In genomic region chr12:52944683-52945388, GRCh38 we compare ENCODE assay signal across 2 cellular contexts.
TF ChIP-seq lines count a peak whose summit lies in the region.

No MANE protein-coding gene starts in this region.

TF ChIP-seq in WTC11, 78 proteins besides CTCF, POLR2A, EP300 and RAD21 (continues in another document):
- no peak for TF ChIP-seq ATF2 (CRISPR knock-in tag; IDR thresholded peaks at IDR 0.05; ENCODE audit: borderline replicate concordance, low read depth)
- TF ChIP-seq ZNF425 (CRISPR knock-in tag; conservative IDR thresholded peaks at IDR 0.05): no peak
- TF ChIP-seq ATF3 (CRISPR knock-in tag; conservative IDR thresholded peaks at IDR 0.05): no peak
- TF ChIP-seq E2F1 (CRISPR knock-in tag; IDR thresholded peaks at IDR 0.05): no peak
- TF ChIP-seq, protein P1, sequence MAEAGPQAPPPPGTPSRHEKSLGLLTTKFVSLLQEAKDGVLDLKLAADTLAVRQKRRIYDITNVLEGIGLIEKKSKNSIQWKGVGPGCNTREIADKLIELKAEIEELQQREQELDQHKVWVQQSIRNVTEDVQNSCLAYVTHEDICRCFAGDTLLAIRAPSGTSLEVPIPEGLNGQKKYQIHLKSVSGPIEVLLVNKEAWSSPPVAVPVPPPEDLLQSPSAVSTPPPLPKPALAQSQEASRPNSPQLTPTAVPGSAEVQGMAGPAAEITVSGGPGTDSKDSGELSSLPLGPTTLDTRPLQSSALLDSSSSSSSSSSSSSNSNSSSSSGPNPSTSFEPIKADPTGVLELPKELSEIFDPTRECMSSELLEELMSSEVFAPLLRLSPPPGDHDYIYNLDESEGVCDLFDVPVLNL (CRISPR knock-in tag; IDR thresholded peaks at IDR 0.05; ENCODE audit: borderline replicate concordance, low read depth): no peak
- no peak for TF ChIP-seq RORB (CRISPR knock-in tag; IDR thresholded peaks at IDR 0.05)
- no peak for TF ChIP-seq ELF4 (CRISPR knock-in tag; IDR thresholded peaks at IDR 0.05; ENCODE audit: low read depth)
- no peak for TF ChIP-seq ZNF671 (CRISPR knock-in tag; IDR thresholded peaks at IDR 0.05)
- no peak for TF ChIP-seq HMGA2 (CRISPR knock-in tag; IDR thresholded peaks at IDR 0.05)
- no peak for TF ChIP-seq IRF2 (CRISPR knock-in tag; IDR thresholded peaks at IDR 0.05; ENCODE audit: borderline replicate concordance, low read depth)
- no peak for TF ChIP-seq NR3C1 (CRISPR knock-in tag; conservative IDR thresholded peaks at IDR 0.05; ENCODE audit: low read depth)
- TF ChIP-seq, protein P2, sequence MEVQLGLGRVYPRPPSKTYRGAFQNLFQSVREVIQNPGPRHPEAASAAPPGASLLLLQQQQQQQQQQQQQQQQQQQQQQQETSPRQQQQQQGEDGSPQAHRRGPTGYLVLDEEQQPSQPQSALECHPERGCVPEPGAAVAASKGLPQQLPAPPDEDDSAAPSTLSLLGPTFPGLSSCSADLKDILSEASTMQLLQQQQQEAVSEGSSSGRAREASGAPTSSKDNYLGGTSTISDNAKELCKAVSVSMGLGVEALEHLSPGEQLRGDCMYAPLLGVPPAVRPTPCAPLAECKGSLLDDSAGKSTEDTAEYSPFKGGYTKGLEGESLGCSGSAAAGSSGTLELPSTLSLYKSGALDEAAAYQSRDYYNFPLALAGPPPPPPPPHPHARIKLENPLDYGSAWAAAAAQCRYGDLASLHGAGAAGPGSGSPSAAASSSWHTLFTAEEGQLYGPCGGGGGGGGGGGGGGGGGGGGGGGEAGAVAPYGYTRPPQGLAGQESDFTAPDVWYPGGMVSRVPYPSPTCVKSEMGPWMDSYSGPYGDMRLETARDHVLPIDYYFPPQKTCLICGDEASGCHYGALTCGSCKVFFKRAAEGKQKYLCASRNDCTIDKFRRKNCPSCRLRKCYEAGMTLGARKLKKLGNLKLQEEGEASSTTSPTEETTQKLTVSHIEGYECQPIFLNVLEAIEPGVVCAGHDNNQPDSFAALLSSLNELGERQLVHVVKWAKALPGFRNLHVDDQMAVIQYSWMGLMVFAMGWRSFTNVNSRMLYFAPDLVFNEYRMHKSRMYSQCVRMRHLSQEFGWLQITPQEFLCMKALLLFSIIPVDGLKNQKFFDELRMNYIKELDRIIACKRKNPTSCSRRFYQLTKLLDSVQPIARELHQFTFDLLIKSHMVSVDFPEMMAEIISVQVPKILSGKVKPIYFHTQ (CRISPR knock-in tag; IDR thresholded peaks at IDR 0.05): no peak
- TF ChIP-seq USF1 (CRISPR knock-in tag; IDR thresholded peaks at IDR 0.05): no peak

TF ChIP-seq in HepG2, 621 proteins besides CTCF, POLR2A, EP300 and RAD21:
- peak; percentile 17; the same call in 1 of the 2 replicates for TF ChIP-seq SP4 (CRISPR knock-in tag; IDR thresholded peaks at IDR 0.05)
- TF ChIP-seq, protein P3, sequence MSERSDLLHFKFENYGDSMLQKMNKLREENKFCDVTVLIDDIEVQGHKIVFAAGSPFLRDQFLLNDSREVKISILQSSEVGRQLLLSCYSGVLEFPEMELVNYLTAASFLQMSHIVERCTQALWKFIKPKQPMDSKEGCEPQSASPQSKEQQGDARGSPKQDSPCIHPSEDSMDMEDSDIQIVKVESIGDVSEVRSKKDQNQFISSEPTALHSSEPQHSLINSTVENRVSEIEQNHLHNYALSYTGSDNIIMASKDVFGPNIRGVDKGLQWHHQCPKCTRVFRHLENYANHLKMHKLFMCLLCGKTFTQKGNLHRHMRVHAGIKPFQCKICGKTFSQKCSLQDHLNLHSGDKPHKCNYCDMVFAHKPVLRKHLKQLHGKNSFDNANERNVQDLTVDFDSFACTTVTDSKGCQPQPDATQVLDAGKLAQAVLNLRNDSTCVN (CRISPR knock-in tag; IDR thresholded peaks at IDR 0.05; ENCODE audit: borderline replicate concordance): no peak
